In genomic region chrX:154486396-154487207, GRCh38 we compare ENCODE assay signal across 8 cellular contexts. TPM values are rescaled to one million over a fixed set of nuclear protein-coding genes. Genes with fewer than 3 reads are reported as not detected.
DNase-seq lines count a peak whose midpoint lies in the region; ATAC-seq, FAIRE-seq and TF ChIP-seq lines count a peak whose summit lies in the region.

Gene UBL4A, minus strand, starts transcription at chrX:154486615. Its CDS starts 31 bp downstream, at chrX:154486584.

- H3K79me2 ChIP-seq in endothelial cell of umbilical vein (ENCODE audit: control insufficient read depth, insufficient read depth, low read length), result peaks cover 10% of the 10 kb centered on the region

- peak within 1 kb of the TSS; percentile 99 for H3K27ac ChIP-seq in C4-2B
- H3K27ac ChIP-seq in endothelial cell of umbilical vein (ENCODE audit: insufficient read depth, low read depth, low read length), result no peak within 1 kb of the TSS

- no peaks in the 10 kb centered on the region for H3K9me1 ChIP-seq in endothelial cell of umbilical vein (replicated peaks; ENCODE audit: control insufficient read depth, extremely low read depth, insufficient read depth, low read length)

- POLR2A ChIA-PET in endothelial cell of umbilical vein (lab: Charles Lee), result interaction anchor here (0.5 to 1.2 kb wide), 2 partner anchors 8 to 11 kb away, joined by 3 to 5 read pairs; partner anchors contain the start of gene LAGE3

- H3K4me2 ChIP-seq in endothelial cell of umbilical vein (ENCODE audit: insufficient read depth, low read length), result peak within 1 kb of the TSS; percentile 57

- dilution Hi-C loops in endothelial cell of umbilical vein (cut with MboI; ENCODE audit: extremely low pct_ligation_motif_present, low sequenced_read_pairs), result no loop called here

- H2AFZ ChIP-seq in endothelial cell of umbilical vein (ENCODE audit: low read depth, low read length), result peak within 1 kb of the TSS; percentile 56

- TF ChIP-seq CTCF in C4-2B (conservative IDR thresholded peaks at IDR 0.05) (no peak), endothelial cell of umbilical vein (IDR thresholded peaks at IDR 0.05; ENCODE audit: extremely low read depth in 1 of 2, insufficient read depth in 1 of 2, low read depth in 1 of 2, low read length in 2 of 2) (no peak)

- intact Hi-C loops in endothelial cell of umbilical vein (cut with micrococcal nuclease), result no loop called here

- no peaks in the 10 kb centered on the region for H3K36me3 ChIP-seq in endothelial cell of umbilical vein (ENCODE audit: control insufficient read depth in 2 of 2, extremely low read depth in 1 of 2, insufficient read depth in 2 of 2, low read length in 2 of 2)

- peak; percentile 30 for ATAC-seq in stimulated activated naive CD8-positive, alpha-beta T cell treated with anti-CD3 and anti-CD28 coated beads, Interleukin-15, Interleukin-2, amounts not matched to agents 100 U/mL and 50 U/mL, for 24 hours
- no peak for ATAC-seq in GM21367 (IDR thresholded peaks at IDR 0.05; ENCODE audit: unreplicated experiment)

- peak; percentile 84 for FAIRE-seq in endothelial cell of umbilical vein (lab: Jason Lieb, UNC)

- H4K20me1 ChIP-seq in endothelial cell of umbilical vein (replicated peaks; ENCODE audit: control insufficient read depth, extremely low read depth, insufficient read depth, low read length), result no peaks in the 10 kb centered on the region

- no TSS peak for BruUV-seq in endothelial cell of umbilical vein (replicated peaks; lab: Mats Ljungman, UMichigan)

- H3K9me3 ChIP-seq in endothelial cell of umbilical vein (replicated peaks; ENCODE audit: control insufficient read depth, insufficient read depth, low read length), result no peaks in the 10 kb centered on the region
- no peaks in the 10 kb centered on the region for H3K9me3 ChIP-seq in mononuclear cell (ENCODE audit: low read depth, low read length)

- DNase-seq in H4 (ENCODE audit: low spot score) (peak; percentile 50), NCI-H69 (lab: John Stamatoyannopoulos, UW) (peak; percentile 65), endothelial cell of umbilical vein (ENCODE audit: low read depth, low spot score) (peak; percentile 15)
- DNase-seq in activated CD8-positive, alpha-beta memory T cell treated with anti-CD3 and anti-CD28 coated beads, Interleukin-2, amount 50 U/mL, for 4 hours, result peak; percentile 53
- DNase-seq in stimulated activated naive CD8-positive, alpha-beta T cell treated with anti-CD3 and anti-CD28 coated beads, Interleukin-15, Interleukin-2, amounts not matched to agents 100 U/mL and 50 U/mL, for 24 hours, result peak; percentile 70

- H3K4me1 ChIP-seq in endothelial cell of umbilical vein (ENCODE audit: control insufficient read depth, extremely low read depth, insufficient read depth, low read length), result peaks cover 3% of the 10 kb centered on the region
- peaks cover 42% of the 10 kb centered on the region for H3K4me1 ChIP-seq in mononuclear cell (ENCODE audit: insufficient read depth, low read length)

- H3K9ac ChIP-seq in endothelial cell of umbilical vein (replicated peaks; ENCODE audit: extremely low read depth, insufficient read depth, low read length), result peak within 1 kb of the TSS; percentile 36

- no peaks in the 10 kb centered on the region for H3K27me3 ChIP-seq in endothelial cell of umbilical vein (ENCODE audit: control insufficient read depth in 2 of 2, insufficient read depth in 2 of 2, low read length in 2 of 2)
- no peaks in the 10 kb centered on the region for H3K27me3 ChIP-seq in mononuclear cell (ENCODE audit: insufficient read depth, low read length)

- H3K4me3 ChIP-seq in endothelial cell of umbilical vein (replicated peaks in 1 of 3; ENCODE audit: insufficient read depth in 1 of 3, low read depth in 1 of 3, low read length in 3 of 3) (peak within 1 kb of the TSS; percentile 37 to 51 (median 46)), mononuclear cell (ENCODE audit: low read length) (peak within 1 kb of the TSS; percentile 55)

- TF ChIP-seq POLR2A in endothelial cell of umbilical vein (IDR thresholded peaks at IDR 0.05; ENCODE audit: low read depth, low read length), result no peak

- CTCF ChIA-PET in endothelial cell of umbilical vein (lab: Charles Lee), result interaction anchor here (1.4 to 2.0 kb wide), 2 partner anchors 10 to 40 kb away, joined by 4 to 7 read pairs; no protein-coding TSS in a partner anchor

TF ChIP-seq in endothelial cell of umbilical vein, 7 proteins besides CTCF, POLR2A, EP300 and RAD21:
- no peak for TF ChIP-seq JUN (IDR thresholded peaks at IDR 0.05; ENCODE audit: borderline replicate concordance, insufficient read depth, insufficient read length, low read depth)
- TF ChIP-seq EZH2 (IDR thresholded peaks at IDR 0.05; ENCODE audit: borderline replicate concordance, low read depth, low read length, severe bottlenecking), result no peak
- no peak for TF ChIP-seq FOS (IDR thresholded peaks at IDR 0.05; ENCODE audit: borderline replicate concordance, insufficient read depth, low read length)

RNA-seq across cellular contexts. Expression of gene UBL4A, which starts in this region (rescaled TPM):
- 55.5 and 94.8 TPM in 2 replicates for total RNA-seq in H4 (2014; rRNA removed; shearing (Covaris generic))
- total RNA-seq in endothelial cell of umbilical vein, result 27.2 and 31.4 TPM in 2 replicates
- polyA plus RNA-seq in endothelial cell of umbilical vein, result 25.3 and 28.3 TPM in 2 replicates
- 21.3 and 26.1 TPM in 2 replicates for polyA plus RNA-seq in endothelial cell of umbilical vein (2011; cell fraction: cytosol; rRNA removed)
- 10.5 and 10.9 TPM in 2 replicates for polyA plus RNA-seq in endothelial cell of umbilical vein (2011; cell fraction: nucleus; rRNA removed)
- polyA plus RNA-seq in endothelial cell of umbilical vein (2012), result 18.7 and 25.4 TPM in 2 replicates
- 20.1 and 20.2 TPM in 2 replicates for polyA minus RNA-seq in endothelial cell of umbilical vein
- polyA minus RNA-seq in endothelial cell of umbilical vein (2011; cell fraction: cytosol; rRNA and poly(A)+ RNA removed), result 47.9 TPM
- 4.5 and 4.8 TPM in 2 replicates for polyA minus RNA-seq in endothelial cell of umbilical vein (2011; cell fraction: nucleus; rRNA and poly(A)+ RNA removed)
- total RNA-seq in mononuclear cell, result 15.2 TPM

Comparison
In these comparisons a context has a peak if more than half of its experiments do, and no peak if none do; other contexts are left out.
1. DNase-seq: peak in every context shown above with its lines; median percentile 70 in stimulated activated naive CD8-positive, alpha-beta T cell treated with anti-CD3 and anti-CD28 coated beads, Interleukin-15, Interleukin-2, amounts not matched to agents 100 U/mL and 50 U/mL, for 24 hours; 65 in NCI-H69; 53 in activated CD8-positive, alpha-beta memory T cell treated with anti-CD3 and anti-CD28 coated beads, Interleukin-2, amount 50 U/mL, for 4 hours; 50 in H4; 15 in endothelial cell of umbilical vein.